10 cellular contexts compared by ENCODE assay signal in genomic region chr6:149897015-149897697, GRCh38. TPM values are rescaled to one million over a fixed set of nuclear protein-coding genes. Genes with fewer than 3 reads are reported as not detected.
A peak's percentile ranks its signal among the peaks of the same experiment; 100 is the strongest.
DNase-seq lines count a peak whose midpoint lies in the region; ATAC-seq and TF ChIP-seq lines count a peak whose summit lies in the region.
"Had no signal": no experiment of that assay in that cellular context is flagged by ENCODE, and none has a peak within 500 bp of the region (broad histone marks: within the 10 kb centered on the region; RNA-seq: fewer than 3 reads in every experiment).

No MANE protein-coding gene starts in this region.

- no peaks in the 10 kb centered on the region for H3K9me2 ChIP-seq in GM23248 (ENCODE audit: insufficient read depth)

- POLR2A ChIA-PET in CD8-positive, alpha-beta T cell (lab: Charles Lee) = no interaction called here

- DNase-seq in GM23248 (peak; percentile 97), amniotic epithelial cell (ENCODE audit: low read depth) (peak; percentile 80), right atrium auricular region (ENCODE audit: low spot score) (peak; percentile 89), smooth muscle cell of the brain vasculature (ENCODE audit: low read depth, low spot score) (peak; percentile 15), retina (no peak), SK-N-DZ (ENCODE audit: low spot score) (no peak)
- no peak for DNase-seq in CD8-positive, alpha-beta T cell
- DNase-seq: MM.1S; stimulated activated CD4-positive, alpha-beta T cell treated with anti-CD3 and anti-CD28 coated beads, Interleukin-4, amount 100 ng/mL, for 4 hours had no signal

- H3K4me1 ChIP-seq in GM23248 (ENCODE audit: insufficient read depth) (peaks cover 34% of the 10 kb centered on the region), right atrium auricular region (peaks cover 0 to 42% of the 10 kb centered on the region in 2 donors)
- H3K4me1 ChIP-seq in CD8-positive, alpha-beta T cell (ENCODE audit: insufficient read depth, low read length) = peaks cover 13% of the 10 kb centered on the region

- no peaks in the 10 kb centered on the region for H3K36me3 Mint-ChIP-seq in CD8-positive, alpha-beta T cell

- CTCF ChIA-PET in CD8-positive, alpha-beta T cell (lab: Charles Lee) = interaction anchor here (0.9 kb wide), 1 partner anchor 121 kb away, joined by 4 read pairs; no protein-coding TSS in a partner anchor

- no peaks in the 10 kb centered on the region for H3K9me3 Mint-ChIP-seq in CD8-positive, alpha-beta T cell

- H3K27ac Mint-ChIP-seq in CD8-positive, alpha-beta T cell = no peak overlapping the region

- H3K36me3 ChIP-seq in GM23248 (ENCODE audit: low read depth) = no peaks in the 10 kb centered on the region
- H3K36me3 ChIP-seq in right atrium auricular region = no peaks in the 10 kb centered on the region
- no peaks in the 10 kb centered on the region for H3K36me3 ChIP-seq in CD8-positive, alpha-beta T cell (ENCODE audit: insufficient read depth, low read length)

- peak overlapping the region; percentile 69 for H3K4me3 ChIP-seq in GM23248
- peak overlapping the region in 1 of 2 donors; percentile 12 for H3K4me3 ChIP-seq in right atrium auricular region
- H3K4me3 ChIP-seq in CD8-positive, alpha-beta T cell (ENCODE audit: low read depth, low read length) = no peak overlapping the region

- H3K4me1 Mint-ChIP-seq in CD8-positive, alpha-beta T cell (ENCODE audit: low read depth) = peaks cover 12% of the 10 kb centered on the region

- H3K4me3 Mint-ChIP-seq in CD8-positive, alpha-beta T cell = no peak overlapping the region

- ATAC-seq in CD8-positive, alpha-beta T cell = no peak
- no peak for ATAC-seq in GM19452 (IDR thresholded peaks at IDR 0.05; ENCODE audit: unreplicated experiment)

- WGBS in GM23248 (ENCODE audit: low coverage in 1 of 2, low lambda C conversion rate in 2 of 2, missing lambda C conversion rate in 2 of 2), 2 experiments = 2 to 5% methylated on average over 13 of the region's 13 CpGs

- H4K20me1 ChIP-seq in GM23248 (ENCODE audit: insufficient read depth) = no peaks in the 10 kb centered on the region

- H3K27me3 ChIP-seq in GM23248 (replicated peaks; ENCODE audit: insufficient read depth) (no peaks in the 10 kb centered on the region), right atrium auricular region (no peaks in the 10 kb centered on the region)
- H3K27me3 ChIP-seq in CD8-positive, alpha-beta T cell (ENCODE audit: insufficient read depth, low read length) = no peaks in the 10 kb centered on the region

- H3K27me3 Mint-ChIP-seq in CD8-positive, alpha-beta T cell (ENCODE audit: low read depth) = peaks cover 2% of the 10 kb centered on the region

- peak overlapping the region; percentile 71 for H2AFZ ChIP-seq in GM23248

- H3K9ac ChIP-seq in GM23248 = peak overlapping the region; percentile 76

- H3K27ac ChIP-seq in GM23248 = peak overlapping the region; percentile 94
- H3K27ac ChIP-seq in right atrium auricular region = peak overlapping the region; percentile 51 to 56
- no peak overlapping the region for H3K27ac ChIP-seq in CD8-positive, alpha-beta T cell (ENCODE audit: low read depth, low read length)

- H3K4me2 ChIP-seq in GM23248 (ENCODE audit: unreplicated experiment) = peak overlapping the region; percentile 84

- H3K79me2 ChIP-seq in GM23248 (ENCODE audit: insufficient read depth) = no peaks in the 10 kb centered on the region

- peaks cover 28% of the 10 kb centered on the region for H3F3A ChIP-seq in GM23248 (ENCODE audit: insufficient read depth)

- no peak for TF ChIP-seq CTCF in right atrium auricular region (IDR thresholded peaks at IDR 0.05)
- no peak for TF ChIP-seq CTCF in CD8-positive, alpha-beta T cell (IDR thresholded peaks at IDR 0.05)

- H3K9me3 ChIP-seq in GM23248 (ENCODE audit: low read depth) = no peaks in the 10 kb centered on the region
- no peaks in the 10 kb centered on the region for H3K9me3 ChIP-seq in right atrium auricular region
- H3K9me3 ChIP-seq in CD8-positive, alpha-beta T cell (ENCODE audit: low read length) = no peaks in the 10 kb centered on the region

- intact Hi-C loops in CD8-positive, alpha-beta T cell (cut with DNase I, micrococcal nuclease) = no loop called here

- in situ Hi-C loops in GM23248 (cut with MboI) = no loop called here

RNA-seq across cellular contexts. Expression of gene RAET1E, which starts 0.8 kb away (rescaled TPM):
- 8.6 and 10.4 TPM in 2 replicates for total RNA-seq in GM23248 (2014; rRNA removed; shearing (Covaris generic))
- 8.1 and 8.8 TPM in 2 replicates for polyA plus RNA-seq in GM23248 (2016; fragmentation: Nextera tagmentation; extraction: Ambion mirVana)
- 1 to 10 TPM in 1 of 2 donors, under 1 TPM in 1; 0.52 to 4.3 TPM for total RNA-seq in right atrium auricular region
- not detected for total RNA-seq in CD8-positive, alpha-beta T cell
- not detected in 2 replicates for polyA plus RNA-seq in SK-N-DZ (2014; cell fraction: cytosol; rRNA removed)
- polyA plus RNA-seq in SK-N-DZ (2014; cell fraction: nucleus; rRNA removed) = not detected in 2 replicates

RNA-seq across cellular contexts. Expression of gene RAET1G, which starts 25.8 kb away (rescaled TPM):
- 5.2 and 8.9 TPM in 2 replicates for total RNA-seq in GM23248 (2014; rRNA removed; shearing (Covaris generic))
- polyA plus RNA-seq in GM23248 (2016; fragmentation: Nextera tagmentation; extraction: Ambion mirVana) = 15.5 and 15.8 TPM in 2 replicates
- 1 to 10 TPM; 1.5 to 1.6 TPM for total RNA-seq in right atrium auricular region
- total RNA-seq in CD8-positive, alpha-beta T cell = not detected
- 0.17 and 0.23 TPM in 2 replicates for polyA plus RNA-seq in SK-N-DZ (2014; cell fraction: cytosol; rRNA removed)
- not detected in 2 replicates for polyA plus RNA-seq in SK-N-DZ (2014; cell fraction: nucleus; rRNA removed)

RNA-seq across cellular contexts. Expression of gene LRP11, which starts 33.0 kb away (rescaled TPM):
- total RNA-seq in GM23248 (2014; rRNA removed; shearing (Covaris generic)) = 108 and 168 TPM in 2 replicates
- polyA plus RNA-seq in GM23248 (2016; fragmentation: Nextera tagmentation; extraction: Ambion mirVana) = 44.9 and 50.3 TPM in 2 replicates
- 10 to 100 TPM; 17.0 to 25.7 TPM for total RNA-seq in right atrium auricular region
- total RNA-seq in CD8-positive, alpha-beta T cell = under 1 TPM in 1 of 2 experiments, not detected in 1; 0.17 TPM
- 21.8 and 25.4 TPM in 2 replicates for polyA plus RNA-seq in SK-N-DZ (2014; cell fraction: cytosol; rRNA removed)
- polyA plus RNA-seq in SK-N-DZ (2014; cell fraction: nucleus; rRNA removed) = 15.9 and 19.2 TPM in 2 replicates

RNA-seq across cellular contexts. Expression of gene ULBP2, which starts 44.7 kb away (rescaled TPM):
- total RNA-seq in GM23248 (2014; rRNA removed; shearing (Covaris generic)) = 11.4 and 23.8 TPM in 2 replicates
- 29.5 and 30.1 TPM in 2 replicates for polyA plus RNA-seq in GM23248 (2016; fragmentation: Nextera tagmentation; extraction: Ambion mirVana)
- total RNA-seq in right atrium auricular region = 1 to 10 TPM in 1 of 2 donors, under 1 TPM in 1; 0.82 to 2.4 TPM
- 1 to 10 TPM; 7.2 to 9.7 TPM for total RNA-seq in CD8-positive, alpha-beta T cell
- 2.0 and 2.6 TPM in 2 replicates for polyA plus RNA-seq in SK-N-DZ (2014; cell fraction: cytosol; rRNA removed)
- 1.7 and 2.3 TPM in 2 replicates for polyA plus RNA-seq in SK-N-DZ (2014; cell fraction: nucleus; rRNA removed)

Comparison
In these comparisons a context has a peak if more than half of its experiments do, and no peak if none do; other contexts are left out.
1. DNase-seq: peak in GM23248 (single experiment), amniotic epithelial cell (single experiment), right atrium auricular region (single experiment) and smooth muscle cell of the brain vasculature (single experiment); none in retina (single experiment), CD8-positive, alpha-beta T cell (0 of 7) and SK-N-DZ (single experiment).
2. RNA of gene LRP11, which starts 33.0 kb away (total RNA-seq): 108 to 168 TPM in GM23248 and 17.0 to 25.7 TPM in right atrium auricular region; 0.17 TPM in CD8-positive, alpha-beta T cell; every median in the first group is over 10 times any median in the second.